Comparison of ENCODE assay signal across 12 cellular contexts in the genomic region with DNA sequence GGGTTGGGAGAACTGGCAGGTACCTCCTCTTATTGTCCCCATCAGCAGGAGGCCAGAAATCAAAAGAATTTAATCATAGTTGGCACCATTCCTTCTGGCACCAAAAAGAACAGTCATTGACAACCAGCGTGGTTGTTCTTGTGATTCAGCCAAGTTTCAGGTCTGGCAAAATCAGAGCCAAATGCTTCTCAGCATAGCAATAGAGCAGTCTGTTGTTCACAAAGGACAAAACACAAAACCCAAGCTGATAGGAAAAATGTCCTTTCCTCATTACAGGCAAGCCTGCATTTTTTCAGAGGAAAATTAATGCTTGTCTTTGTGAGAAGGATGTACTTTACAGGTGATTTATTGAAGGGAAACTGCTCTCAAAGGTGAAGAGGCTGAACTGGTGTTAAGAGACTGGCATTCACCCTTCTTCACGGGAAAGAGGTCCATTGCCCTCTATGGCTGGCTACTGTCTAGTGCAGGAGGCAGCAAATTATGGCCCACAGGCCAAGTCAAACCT.
A peak's percentile ranks its signal among the peaks of the same experiment; 100 is the strongest.
DNase-seq lines count a peak whose midpoint lies in the region; ATAC-seq, FAIRE-seq and TF ChIP-seq lines count a peak whose summit lies in the region.
"Had no signal": no experiment of that assay in that cellular context is flagged by ENCODE, and none has a peak within 500 bp of the region (broad histone marks: within the 10 kb centered on the region; RNA-seq: fewer than 3 reads in every experiment).

No MANE protein-coding gene starts in this region.

- no peak overlapping the region for H3K27ac Mint-ChIP-seq in natural killer cell
- H3K27ac Mint-ChIP-seq: activated naive CD8-positive, alpha-beta T cell treated with anti-CD3 and anti-CD28 coated beads, Interleukin-2, amount 10 ng/mL, durations not matched to agents 7 days and 5 days had no signal

- peak; percentile 33 for DNase-seq in LNCaP clone FGC (ENCODE audit: low read depth)
- peak; percentile 5 for DNase-seq in RKO (ENCODE audit: low spot score)
- DNase-seq in globus pallidus (ENCODE audit: low spot score), result peak; percentile 47
- peak in 3 of 6 donors; percentile 45 to 67 (median 65) for DNase-seq in pancreas
- DNase-seq in RCC 7860 (ENCODE audit: low spot score), result no peak
- no peak for DNase-seq in GM19238 (ENCODE audit: insufficient read length, low spot score)
- no peak for DNase-seq in SK-N-DZ (ENCODE audit: low spot score)
- DNase-seq in natural killer cell, result no peak
- DNase-seq: activated naive CD8-positive, alpha-beta T cell treated with anti-CD3 and anti-CD28 coated beads, Interleukin-2, amount 10 ng/mL, durations not matched to agents 7 days and 5 days; IMR-90; stimulated activated CD4-positive, alpha-beta T cell treated with anti-CD3 and anti-CD28 coated beads, Interleukin-2, amount 100 ng/mL, for 48 hours had no signal

- peak overlapping the region in 2 of 4 donors; percentile 31 to 51 for H3K27ac ChIP-seq in pancreas
- H3K27ac ChIP-seq: suprapubic skin had no signal

- intact Hi-C loops in pancreas (cut with DNase I) (no loop called here), natural killer cell (cut with micrococcal nuclease) (no loop called here)

- 4 to 5% methylated on average over 2 of the region's 2 CpGs for WGBS in pancreas, 2 donors

- TF ChIP-seq CTCF in LNCaP clone FGC (IDR thresholded peaks at IDR 0.05; ENCODE audit: control insufficient read depth, extremely low read depth, insufficient read depth) (peak; percentile 64), pancreas (IDR thresholded peaks at IDR 0.05) (no peak), natural killer cell (IDR thresholded peaks at IDR 0.05) (no peak)

- FAIRE-seq in pancreas (lab: Jason Lieb, UNC) (no peak), RCC 7860 (lab: Jason Lieb, UNC) (no peak)

- H3K4me1 Mint-ChIP-seq in natural killer cell, result no peaks in the 10 kb centered on the region
- H3K4me1 Mint-ChIP-seq: activated naive CD8-positive, alpha-beta T cell treated with anti-CD3 and anti-CD28 coated beads, Interleukin-2, amount 10 ng/mL, durations not matched to agents 7 days and 5 days had no signal

- H3K27me3 Mint-ChIP-seq in natural killer cell (ENCODE audit: low read depth in 2 of 2), result no peaks in the 10 kb centered on the region
- H3K27me3 Mint-ChIP-seq: activated naive CD8-positive, alpha-beta T cell treated with anti-CD3 and anti-CD28 coated beads, Interleukin-2, amount 10 ng/mL, durations not matched to agents 7 days and 5 days had no signal

- no peaks in the 10 kb centered on the region for H3K9me3 ChIP-seq in pancreas
- H3K9me3 ChIP-seq: suprapubic skin had no signal

- peaks cover 0 to 9% (median 0%) of the 10 kb centered on the region in 3 donors for H3K4me1 ChIP-seq in pancreas

- ATAC-seq in pancreas, result peak; percentile 89 to 96 (median 93)
- ATAC-seq in natural killer cell, result no peak

- peaks cover 8 to 16% of the 10 kb centered on the region in 2 donors for H3K9me3 Mint-ChIP-seq in natural killer cell

- no peak overlapping the region for H3K4me3 ChIP-seq in LNCaP clone FGC (ENCODE audit: low read depth, low read length)
- no peak overlapping the region for H3K4me3 ChIP-seq in pancreas
- H3K4me3 ChIP-seq: suprapubic skin had no signal

- H3K4me3 Mint-ChIP-seq in natural killer cell, result no peak overlapping the region
- H3K4me3 Mint-ChIP-seq: activated naive CD8-positive, alpha-beta T cell treated with anti-CD3 and anti-CD28 coated beads, Interleukin-2, amount 10 ng/mL, durations not matched to agents 7 days and 5 days had no signal

- H3K27me3 ChIP-seq in pancreas, result no peaks in the 10 kb centered on the region
- H3K27me3 ChIP-seq: suprapubic skin had no signal

- no peaks in the 10 kb centered on the region for H3K36me3 ChIP-seq in pancreas
- H3K36me3 ChIP-seq: suprapubic skin had no signal

- H3K36me3 Mint-ChIP-seq in natural killer cell, result no peaks in the 10 kb centered on the region
- H3K36me3 Mint-ChIP-seq: activated naive CD8-positive, alpha-beta T cell treated with anti-CD3 and anti-CD28 coated beads, Interleukin-2, amount 10 ng/mL, durations not matched to agents 7 days and 5 days had no signal

Comparison
In these comparisons a context has a peak if more than half of its experiments do, and no peak if none do; other contexts are left out.
1. DNase-seq: peak in LNCaP clone FGC (single experiment), RKO (single experiment) and globus pallidus (single experiment); none in RCC 7860 (single experiment), GM19238 (single experiment), SK-N-DZ (single experiment) and natural killer cell (single experiment).
2. ATAC-seq: peak in pancreas (4 of 4); none in natural killer cell (0 of 3).